ENCODE assay signal across 12 cellular contexts in genomic region chr9:128082173-128082572, GRCh38. TPM values are rescaled to one million over a fixed set of nuclear protein-coding genes. Genes with fewer than 3 reads are reported as not detected.
A peak's percentile ranks its signal among the peaks of the same experiment; 100 is the strongest.
DNase-seq lines count a peak whose midpoint lies in the region; ATAC-seq, FAIRE-seq and TF ChIP-seq lines count a peak whose summit lies in the region.
"Had no signal": no experiment of that assay in that cellular context is flagged by ENCODE, and none has a peak within 500 bp of the region (broad histone marks: within the 10 kb centered on the region; RNA-seq: fewer than 3 reads in every experiment).

No MANE protein-coding gene starts in this region.

- CTCF ChIA-PET in activated CD4-positive, alpha-beta T cell treated with anti-CD3 and anti-CD28 coated beads for 36 hours (lab: Charles Lee), result interaction anchor here (0.7 to 2.5 kb wide), 5 partner anchors 10 to 35 kb away, joined by 3 to 14 read pairs (median 5); no protein-coding TSS in a partner anchor

- POLR2A ChIA-PET in activated CD4-positive, alpha-beta T cell treated with anti-CD3 and anti-CD28 coated beads for 36 hours (lab: Charles Lee), result interaction anchor here (0.6 to 1.2 kb wide), 2 partner anchors 30 to 311 kb away, joined by 3 read pairs; no protein-coding TSS in a partner anchor

- no peaks in the 10 kb centered on the region for H3K9me3 ChIP-seq in adrenal gland (replicated peaks in 1 of 3)
- no peaks in the 10 kb centered on the region for H3K9me3 ChIP-seq in kidney (ENCODE audit: control insufficient read depth in 1 of 2, low read length in 2 of 2)
- no peaks in the 10 kb centered on the region for H3K9me3 ChIP-seq in testis
- H3K9me3 ChIP-seq: thoracic aorta had no signal

- peak overlapping the region in 4 of 5 donors; percentile 32 to 66 (median 62) for H3K27ac ChIP-seq in adrenal gland
- peak overlapping the region; percentile 51 to 68 for H3K27ac ChIP-seq in kidney (ENCODE audit: low read depth in 2 of 2, low read length in 2 of 2)
- H3K27ac ChIP-seq in testis, result peak overlapping the region; percentile 1 to 40

- H3K4me1 ChIP-seq in adrenal gland (replicated peaks in 1 of 2) (peaks cover 42 to 65% of the 10 kb centered on the region in 2 donors), kidney (ENCODE audit: control insufficient read depth in 1 of 2, insufficient read depth in 1 of 2, low read depth in 1 of 2, low read length in 2 of 2) (peaks cover 9 to 13% of the 10 kb centered on the region in 2 donors), testis (peaks cover 37% of the 10 kb centered on the region)

- WGBS in adrenal gland, 4 donors, result 66 to 74% (median 68%) methylated on average over 6 of the region's 6 CpGs
- WGBS in testis, 2 donors, result 44 to 46% methylated on average over 6 of the region's 6 CpGs

- peaks cover 43% of the 10 kb centered on the region for H3K4me1 Mint-ChIP-seq in activated CD4-positive, alpha-beta T cell treated with anti-CD3 and anti-CD28 coated beads for 36 hours

- H3K4me3 Mint-ChIP-seq in activated CD4-positive, alpha-beta T cell treated with anti-CD3 and anti-CD28 coated beads for 36 hours, result no peak overlapping the region

- H3K9ac ChIP-seq in kidney (ENCODE audit: low read length in 2 of 2), result peak overlapping the region in 1 of 2 donors; percentile 9

- FAIRE-seq in kidney (lab: Jason Lieb, UNC) (no peak), GM19239 (lab: Jason Lieb, UNC) (no peak)
- FAIRE-seq: A204.1 had no signal

- H3K36me3 Mint-ChIP-seq in activated CD4-positive, alpha-beta T cell treated with anti-CD3 and anti-CD28 coated beads for 36 hours (ENCODE audit: low read depth), result peaks cover 15% of the 10 kb centered on the region

- no peak for TF ChIP-seq CTCF in adrenal gland (IDR thresholded peaks at IDR 0.05)
- no peak for TF ChIP-seq CTCF in kidney (IDR thresholded peaks at IDR 0.05; ENCODE audit: borderline replicate concordance, extremely low read depth, insufficient read depth)
- no peak for TF ChIP-seq CTCF in testis (IDR thresholded peaks at IDR 0.05)

- intact Hi-C loops in activated CD4-positive, alpha-beta T cell treated with anti-CD3 and anti-CD28 coated beads for 36 hours (cut with DNase I, micrococcal nuclease), result no loop called here
- intact Hi-C loops in adrenal gland (cut with DNase I) (no loop called here), kidney (cut with DNase I) (no loop called here), testis (cut with DNase I; ENCODE audit: low total_unique reads) (no loop called here)

- no peak overlapping the region for H3K4me3 ChIP-seq in adrenal gland
- no peak overlapping the region for H3K4me3 ChIP-seq in kidney (ENCODE audit: low read length in 2 of 2)
- no peak overlapping the region for H3K4me3 ChIP-seq in testis
- H3K4me3 ChIP-seq: thoracic aorta had no signal

- peak overlapping the region; percentile 47 for H3K27ac Mint-ChIP-seq in activated CD4-positive, alpha-beta T cell treated with anti-CD3 and anti-CD28 coated beads for 36 hours

- H3K27me3 ChIP-seq in adrenal gland (no peaks in the 10 kb centered on the region), testis (no peaks in the 10 kb centered on the region)

- no peak for ATAC-seq in activated CD4-positive, alpha-beta T cell treated with anti-CD3 and anti-CD28 coated beads for 36 hours

- DNase-seq in activated CD4-positive, alpha-beta T cell treated with anti-CD3 and anti-CD28 coated beads for 36 hours, result no peak
- no peak for DNase-seq in activated CD4-positive, alpha-beta T cell treated with anti-CD3 and anti-CD28 coated beads for 48 hours
- no peak for DNase-seq in adrenal gland
- no peak for DNase-seq in kidney
- no peak for DNase-seq in testis
- DNase-seq in GM19239 (ENCODE audit: insufficient read length, low spot score), result no peak
- DNase-seq in EL, result no peak
- DNase-seq in activated gamma-delta T cell treated with Interleukin-2 at 50 U/mL for 16 hours, result no peak
- DNase-seq: activated naive CD4-positive, alpha-beta T cell treated with Interleukin-2 at 50 U/mL for 16 hours; retina had no signal

- no peak for TF ChIP-seq POLR2A in adrenal gland (IDR thresholded peaks at IDR 0.05)
- no peak for TF ChIP-seq POLR2A in testis (IDR thresholded peaks at IDR 0.05)

- no peaks in the 10 kb centered on the region for H3K9me3 Mint-ChIP-seq in activated CD4-positive, alpha-beta T cell treated with anti-CD3 and anti-CD28 coated beads for 36 hours (ENCODE audit: low read depth)

- H3K36me3 ChIP-seq in adrenal gland (replicated peaks in 1 of 2), result no peaks in the 10 kb centered on the region
- H3K36me3 ChIP-seq in kidney (ENCODE audit: control insufficient read depth in 1 of 2, insufficient read depth in 2 of 2, low read length in 2 of 2), result no peaks in the 10 kb centered on the region
- H3K36me3 ChIP-seq in testis (ENCODE audit: low read depth, missing control alignments), result no peaks in the 10 kb centered on the region
- H3K36me3 ChIP-seq: thoracic aorta had no signal

- H3K27me3 Mint-ChIP-seq in activated CD4-positive, alpha-beta T cell treated with anti-CD3 and anti-CD28 coated beads for 36 hours, result no peaks in the 10 kb centered on the region

RNA-seq across cellular contexts. Expression of gene SLC25A25, which starts 14.1 kb away (rescaled TPM):
- 10 to 100 TPM in 1 of 2 experiments, 1 to 10 TPM in 1; 6.9 to 10.8 TPM for total RNA-seq in activated CD4-positive, alpha-beta T cell treated with anti-CD3 and anti-CD28 coated beads for 36 hours
- total RNA-seq in adrenal gland (10 to 100 TPM; 11.4 to 60.6 (median 25.5) TPM), kidney (24.9 TPM), testis (10 to 100 TPM; 19.1 to 21.1 TPM)
- polyA plus RNA-seq in adrenal gland (10 to 100 TPM; 13.6 to 14.1 (median 13.9) TPM), kidney (ENCODE audit: insufficient read depth, low read depth, low replicate concordance) (20.4 TPM), testis (ENCODE audit: insufficient read depth, low read depth, low replicate concordance) (15.0 TPM)

RNA-seq across cellular contexts. Expression of gene NAIF1, which starts 15.1 kb away (rescaled TPM):
- 10 to 100 TPM; 11.3 to 13.7 TPM for total RNA-seq in activated CD4-positive, alpha-beta T cell treated with anti-CD3 and anti-CD28 coated beads for 36 hours
- total RNA-seq in adrenal gland (10 to 100 TPM in 6 of 8 donors, 1 to 10 TPM in 2; 8.0 to 20.7 (median 12.2) TPM), kidney (12.3 TPM), testis (10 to 100 TPM; 18.5 to 19.4 TPM)
- polyA plus RNA-seq in adrenal gland (10 to 100 TPM in 2 of 3 donors, 1 to 10 TPM in 1; 6.6 to 12.8 (median 10.8) TPM), kidney (ENCODE audit: insufficient read depth, low read depth, low replicate concordance) (9.7 TPM), testis (ENCODE audit: insufficient read depth, low read depth, low replicate concordance) (25.1 TPM)

RNA-seq across cellular contexts. Expression of gene PTGES2, which starts 45.4 kb away (rescaled TPM):
- total RNA-seq in activated CD4-positive, alpha-beta T cell treated with anti-CD3 and anti-CD28 coated beads for 36 hours, result 10 to 100 TPM; 47.7 to 48.5 TPM
- total RNA-seq in adrenal gland, result 100 to 1,000 TPM in 4 of 8 donors, 10 to 100 TPM in 4; 82.5 to 147 (median 101) TPM
- 100 to 1,000 TPM in 2 of 3 donors, 10 to 100 TPM in 1; 69.5 to 104 (median 101) TPM for polyA plus RNA-seq in adrenal gland
- 64.1 TPM for total RNA-seq in kidney
- polyA plus RNA-seq in kidney (ENCODE audit: insufficient read depth, low read depth, low replicate concordance), result 117 TPM
- 10 to 100 TPM; 95.8 to 96.4 TPM for total RNA-seq in testis
- polyA plus RNA-seq in testis (ENCODE audit: insufficient read depth, low read depth, low replicate concordance), result 53.1 TPM
